8 cellular contexts compared by ENCODE assay signal in the genomic region with DNA sequence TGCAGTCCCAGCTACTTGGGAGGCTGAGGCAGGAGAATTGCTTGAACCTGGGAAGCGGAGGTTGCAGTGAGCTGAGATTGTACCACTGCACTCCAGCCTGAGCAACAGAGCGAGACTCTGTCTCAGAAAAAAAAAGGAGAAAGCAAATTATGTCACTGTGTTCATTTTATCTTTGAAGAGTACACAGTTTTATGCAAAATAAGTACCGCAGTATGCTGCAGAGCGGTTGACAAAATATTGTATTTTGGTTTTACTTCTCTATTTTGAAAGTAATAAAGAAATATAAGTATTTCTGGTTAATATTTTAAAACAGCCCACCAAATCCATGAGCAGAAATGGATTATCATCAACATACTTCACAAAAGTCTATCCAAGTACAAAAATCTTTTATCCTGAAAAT.
A peak's percentile ranks its signal among the peaks of the same experiment; 100 is the strongest.
DNase-seq lines count a peak whose midpoint lies in the region; ATAC-seq, FAIRE-seq and TF ChIP-seq lines count a peak whose summit lies in the region.
"Not testable (repeated sequence)": the region's sequence is repeated elsewhere in the genome, so short reads cannot be mapped to it uniquely, and the experiment has no call there.

No MANE protein-coding gene starts in this region.

- H3K9me3 Mint-ChIP-seq in memory B cell: not testable (repeated sequence)

- POLR2A ChIA-PET in GM10248 (lab: Yijun Ruan, JAX): not testable (repeated sequence)

- H3K4me3 Mint-ChIP-seq in memory B cell: not testable (repeated sequence)

- H3K36me3 Mint-ChIP-seq in memory B cell: not testable (repeated sequence)

- FAIRE-seq in GM19239 (lab: Jason Lieb, UNC): peak; percentile 60

- not testable (repeated sequence) for H3K27me3 Mint-ChIP-seq in memory B cell

- H3K27ac Mint-ChIP-seq in memory B cell: not testable (repeated sequence)

- peaks cover 32% of the 10 kb centered on the region for H3K4me1 Mint-ChIP-seq in memory B cell

- CTCF ChIA-PET in GM10248 (lab: Yijun Ruan, JAX): not testable (repeated sequence)

- peak; percentile 38 for DNase-seq in GM10248 (ENCODE audit: extremely low spot score)
- DNase-seq in GM19239 (ENCODE audit: insufficient read length, low spot score): not testable (repeated sequence)
- peak; percentile 75 for DNase-seq in NAMALWA (ENCODE audit: low spot score)
- DNase-seq in memory B cell (ENCODE audit: low spot score in 2 of 2): peak in 1 of 2 donors; percentile 36

- not testable (repeated sequence) for TF ChIP-seq CTCF in GM10248 (IDR thresholded peaks at IDR 0.05; ENCODE audit: control extremely low read depth, extremely low read depth, low read depth, missing control alignments)

- ATAC-seq in GM18517 (IDR thresholded peaks at IDR 0.05; ENCODE audit: unreplicated experiment) (peak; percentile 58), GM21786 (IDR thresholded peaks at IDR 0.05; ENCODE audit: unreplicated experiment) (peak; percentile 43), HG02981 (IDR thresholded peaks at IDR 0.05; ENCODE audit: unreplicated experiment) (peak; percentile 67), HG03439 (IDR thresholded peaks at IDR 0.05; ENCODE audit: unreplicated experiment) (peak; percentile 45), memory B cell (ENCODE audit: low read depth) (peak; percentile 90)
